Comparison of ENCODE assay signal across 31 cellular contexts in the genomic region with DNA sequence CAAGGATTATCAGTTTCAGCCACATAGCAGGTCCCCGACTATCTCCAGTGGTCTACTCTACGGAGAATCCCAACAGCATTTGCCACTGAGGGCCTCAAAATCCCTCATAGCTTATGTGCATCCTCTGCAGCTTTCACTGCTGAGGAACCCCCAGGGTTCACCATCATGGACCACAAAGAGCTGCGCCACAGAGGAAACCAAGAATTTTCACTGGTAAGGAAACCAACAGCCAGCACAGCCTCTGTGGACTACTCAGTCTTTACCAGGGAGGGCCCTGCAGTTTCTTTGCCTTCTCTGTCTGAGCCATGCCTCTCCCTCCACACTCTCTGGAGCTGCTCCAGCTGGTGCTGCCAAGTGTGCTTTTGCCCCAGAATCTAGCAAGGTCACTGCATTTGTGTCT.
"Had no signal": no experiment of that assay in that cellular context is flagged by ENCODE, and none has a peak within 500 bp of the region (broad histone marks: within the 10 kb centered on the region; RNA-seq: fewer than 3 reads in every experiment).

No MANE protein-coding gene starts in this region.

- FAIRE-seq: RCC 7860 had no signal

- H3K4me1 ChIP-seq: SJCRH30 had no signal

- ATAC-seq: Panc1, Right ventricle myocardium inferior, SK-N-SH treated with all-trans-retinoic acid at 6 μM for 48 hours had no signal

- H3K27ac ChIP-seq: KMS-11, PC-9, RWPE1, SJCRH30, SK-N-MC had no signal

- H3K9me3 ChIP-seq: SJCRH30 had no signal

- H3K9ac ChIP-seq: KMS-11 had no signal

- DNase-seq: NCI-H1048, NCI-H1092 treated with DMSO at 0.1 percent for 48 hours, NCI-H1105 treated with DMSO at 0.1 percent for 48 hours, NCI-H1417, NCI-H1436, NCI-H1694, NCI-H187, NCI-H1930, NCI-H2029 treated with DMSO at 0.1 percent for 48 hours, NCI-H2081 treated with DMSO at 0.1 percent for 48 hours, NCI-H2107, NCI-H2171, NCI-H226, NCI-H446 treated with DMSO at 0.1 percent for 48 hours, NCI-H510A, NCI-H524, NCI-H526, NCI-H69, NCI-H748 treated with DMSO at 0.1 percent for 48 hours, NCI-H82, PC-9, SHP77, SIG-M5, SJCRH30 had no signal

- H3K4me3 ChIP-seq: PC-9, SJCRH30, SK-N-MC had no signal

- H2AFZ ChIP-seq: PC-9 had no signal

- H3K36me3 ChIP-seq: SJCRH30 had no signal

- H3K4me2 ChIP-seq: KMS-11, PC-9 had no signal
